8 cellular contexts compared by ENCODE assay signal in genomic region chr16:4623593-4623992, GRCh38. TPM values are rescaled to one million over a fixed set of nuclear protein-coding genes. Genes with fewer than 3 reads are reported as not detected.
DNase-seq lines count a peak whose midpoint lies in the region; ATAC-seq and TF ChIP-seq lines count a peak whose summit lies in the region.

No MANE protein-coding gene starts in this region.

- no peak for ATAC-seq in HG03520 (IDR thresholded peaks at IDR 0.05; ENCODE audit: unreplicated experiment)
- ATAC-seq in HG03280 (IDR thresholded peaks at IDR 0.05; ENCODE audit: unreplicated experiment), result no peak
- ATAC-seq in left ventricle myocardium superior, result no peak

- H3K9me3 Mint-ChIP-seq in CD14-positive monocyte, result no peaks in the 10 kb centered on the region
- H3K9me3 Mint-ChIP-seq in activated naive CD8-positive, alpha-beta T cell treated with anti-CD3 and anti-CD28 coated beads for 36 hours, result no peaks in the 10 kb centered on the region
- no peaks in the 10 kb centered on the region for H3K9me3 Mint-ChIP-seq in nephron progenitor cell

- H3K4me1 Mint-ChIP-seq in CD14-positive monocyte (peaks cover 44% of the 10 kb centered on the region), nephron progenitor cell (peaks cover 38% of the 10 kb centered on the region)
- H3K4me1 Mint-ChIP-seq in activated naive CD8-positive, alpha-beta T cell treated with anti-CD3 and anti-CD28 coated beads for 36 hours, result peaks cover 21% of the 10 kb centered on the region

- H3K27ac Mint-ChIP-seq in CD14-positive monocyte (peak overlapping the region; percentile 95 to 100 (median 100)), nephron progenitor cell (no peak overlapping the region)
- peak overlapping the region; percentile 96 for H3K27ac Mint-ChIP-seq in activated naive CD8-positive, alpha-beta T cell treated with anti-CD3 and anti-CD28 coated beads for 36 hours

- intact Hi-C loops in CD14-positive monocyte (cut with micrococcal nuclease) (loop anchor here in 1 of 2 donors (5.0 to 10.0 kb wide), 2 partner anchors 59 to 149 kb away; partner anchors contain the start of genes HMOX2 and NMRAL1), left ventricle myocardium superior (cut with micrococcal nuclease) (no loop called here)

- DNase-seq in CD14-positive monocyte (ENCODE audit: low spot score) (no peak), HL-60 (ENCODE audit: low read depth in 1 of 2, low spot score in 1 of 2) (peak in 1 of 2 experiments; percentile 76), nephron progenitor cell (no peak), left ventricle myocardium superior (no peak), NCI-H226 (no peak)
- no peak for DNase-seq in activated naive CD8-positive, alpha-beta T cell treated with anti-CD3 and anti-CD28 coated beads for 36 hours

- peak overlapping the region; percentile 99 for H3K27ac ChIP-seq in HL-60 (replicated peaks)

- no peak for TF ChIP-seq CTCF in CD14-positive monocyte (IDR thresholded peaks at IDR 0.05)
- no peak for TF ChIP-seq CTCF in HL-60 (IDR thresholded peaks at IDR 0.05; ENCODE audit: insufficient read depth, low read length)
- TF ChIP-seq CTCF in nephron progenitor cell (IDR thresholded peaks at IDR 0.05), result no peak

- no peaks in the 10 kb centered on the region for H3K27me3 ChIP-seq in HL-60 (ENCODE audit: insufficient read depth, poor library complexity, severe bottlenecking)

- H3K4me3 Mint-ChIP-seq in CD14-positive monocyte (peak overlapping the region; percentile 82 to 96), nephron progenitor cell (peak overlapping the region; percentile 30)
- H3K4me3 Mint-ChIP-seq in activated naive CD8-positive, alpha-beta T cell treated with anti-CD3 and anti-CD28 coated beads for 36 hours, result peak overlapping the region; percentile 85

- H3K27me3 Mint-ChIP-seq in CD14-positive monocyte (ENCODE audit: low read depth in 3 of 3) (no peaks in the 10 kb centered on the region), nephron progenitor cell (ENCODE audit: low read depth, poor library complexity) (no peaks in the 10 kb centered on the region)
- H3K27me3 Mint-ChIP-seq in activated naive CD8-positive, alpha-beta T cell treated with anti-CD3 and anti-CD28 coated beads for 36 hours, result no peaks in the 10 kb centered on the region

- peaks cover 4 to 6% of the 10 kb centered on the region in 2 donors for H3K36me3 Mint-ChIP-seq in CD14-positive monocyte
- H3K36me3 Mint-ChIP-seq in activated naive CD8-positive, alpha-beta T cell treated with anti-CD3 and anti-CD28 coated beads for 36 hours, result peaks cover 18% of the 10 kb centered on the region
- H3K36me3 Mint-ChIP-seq in nephron progenitor cell (ENCODE audit: low read depth), result peaks cover 13% of the 10 kb centered on the region

- no peak overlapping the region for H3K4me3 ChIP-seq in HL-60 (replicated peaks; ENCODE audit: insufficient read depth, low read length)

RNA-seq across cellular contexts. Expression of gene MGRN1, which starts 1.0 kb away (rescaled TPM):
- polyA plus RNA-seq in CD14-positive monocyte, result 1 to 10 TPM; 3.7 to 4.7 TPM
- total RNA-seq in activated naive CD8-positive, alpha-beta T cell treated with anti-CD3 and anti-CD28 coated beads for 36 hours, result 10 to 100 TPM; 63.7 to 64.3 TPM
- 31.6 TPM for total RNA-seq in left ventricle myocardium superior

RNA-seq across cellular contexts. Expression of gene UBALD1, which starts 8.9 kb away (rescaled TPM):
- 1 to 10 TPM; 2.2 to 2.8 TPM for polyA plus RNA-seq in CD14-positive monocyte
- 10 to 100 TPM; 21.3 to 25.4 TPM for total RNA-seq in activated naive CD8-positive, alpha-beta T cell treated with anti-CD3 and anti-CD28 coated beads for 36 hours
- 32.4 TPM for total RNA-seq in left ventricle myocardium superior

Comparison
In these comparisons a context has a peak if more than half of its experiments do, and no peak if none do; other contexts are left out.
1. H3K4me3 Mint-ChIP-seq: peak in every context shown above with its lines; median percentile 89 in CD14-positive monocyte; 85 in activated naive CD8-positive, alpha-beta T cell treated with anti-CD3 and anti-CD28 coated beads for 36 hours; 30 in nephron progenitor cell.